ENCODE assay signal across 18 cellular contexts in the genomic region with DNA sequence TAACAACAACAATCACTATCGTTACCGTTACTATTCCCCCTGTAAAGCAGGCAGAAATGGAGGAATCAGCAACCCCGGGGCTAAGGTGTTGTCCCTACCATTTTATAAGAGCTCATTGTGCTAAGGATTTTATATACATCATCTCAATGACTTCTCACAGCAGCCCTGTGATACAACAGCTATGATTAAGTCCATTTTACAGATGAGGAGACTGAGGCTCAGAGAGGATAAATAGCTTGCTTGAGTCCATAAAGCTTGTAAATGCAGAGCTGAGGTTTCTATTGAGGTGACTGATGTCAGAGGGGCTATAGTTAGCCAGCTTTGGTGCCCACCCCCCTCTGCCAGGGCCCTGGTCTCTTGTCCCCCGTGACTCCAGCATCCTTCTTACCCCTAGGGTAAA.
"Had no signal": no experiment of that assay in that cellular context is flagged by ENCODE, and none has a peak within 500 bp of the region (broad histone marks: within the 10 kb centered on the region; RNA-seq: fewer than 3 reads in every experiment).

No MANE protein-coding gene starts in this region.

- H3K27ac ChIP-seq: esophagus muscularis mucosa, tibial nerve had no signal

- H3K27me3 Mint-ChIP-seq: activated CD4-positive, alpha-beta T cell treated with anti-CD3 and anti-CD28 coated beads for 36 hours; activated naive CD8-positive, alpha-beta T cell treated with anti-CD3 and anti-CD28 coated beads for 36 hours; brain; memory B cell; naive thymus-derived CD8-positive, alpha-beta T cell had no signal

- H3K36me3 Mint-ChIP-seq: activated naive CD8-positive, alpha-beta T cell treated with anti-CD3 and anti-CD28 coated beads for 36 hours had no signal

- H3K4me1 Mint-ChIP-seq: activated CD4-positive, alpha-beta T cell treated with anti-CD3 and anti-CD28 coated beads for 36 hours; activated naive CD8-positive, alpha-beta T cell treated with anti-CD3 and anti-CD28 coated beads for 36 hours had no signal

- ATAC-seq: activated CD4-positive, alpha-beta T cell treated with anti-CD3 and anti-CD28 coated beads for 36 hours; left ventricle myocardium superior; naive thymus-derived CD8-positive, alpha-beta T cell; WTC11 had no signal

- H3K4me3 ChIP-seq: esophagus muscularis mucosa, tibial nerve had no signal

- H3K27ac Mint-ChIP-seq: activated CD4-positive, alpha-beta T cell treated with anti-CD3 and anti-CD28 coated beads for 36 hours; activated naive CD8-positive, alpha-beta T cell treated with anti-CD3 and anti-CD28 coated beads for 36 hours; activated T-helper 1 cell treated with anti-CD3 and anti-CD28 coated beads, Interleukin-12 subunit alpha, Interleukin-12 subunit beta, Interleukin-2, Interleukin-4 antibody, amounts not matched to agents 30 ng/mL and 10 ng/mL and 1 ng/mL, durations not matched to agents 14 hours and 24 hours and 36 hours; brain; memory B cell; naive thymus-derived CD8-positive, alpha-beta T cell; T-helper 2 cell treated with Interferon-gamma antibody and Interleukin-4, amounts not matched to agents 5 μg/mL and 100 μg/mL, for 36 hours; WTC11 had no signal

- H3K4me3 Mint-ChIP-seq: activated CD4-positive, alpha-beta T cell treated with anti-CD3 and anti-CD28 coated beads for 36 hours; activated naive CD8-positive, alpha-beta T cell treated with anti-CD3 and anti-CD28 coated beads for 36 hours; activated T-helper 1 cell treated with anti-CD3 and anti-CD28 coated beads, Interleukin-12 subunit alpha, Interleukin-12 subunit beta, Interleukin-2, Interleukin-4 antibody, amounts not matched to agents 30 ng/mL and 10 ng/mL and 1 ng/mL, durations not matched to agents 14 hours and 24 hours and 36 hours; brain; memory B cell; naive thymus-derived CD8-positive, alpha-beta T cell; T-helper 2 cell treated with Interferon-gamma antibody and Interleukin-4, amounts not matched to agents 5 μg/mL and 100 μg/mL, for 36 hours; WTC11 had no signal

- FAIRE-seq: TTC549, urothelium cell line had no signal

- H3K27me3 ChIP-seq: esophagus muscularis mucosa, tibial nerve had no signal

- H3K9me3 ChIP-seq: esophagus muscularis mucosa, tibial nerve had no signal

- DNase-seq: activated CD4-positive, alpha-beta T cell treated with anti-CD3 and anti-CD28 coated beads for 36 hours; activated CD4-positive, alpha-beta T cell treated with anti-CD3 and anti-CD28 coated beads, Interleukin-2, amount 50 U/mL, for 48 hours; activated naive CD4-positive, alpha-beta T cell; activated naive CD8-positive, alpha-beta T cell treated with anti-CD3 and anti-CD28 coated beads for 36 hours; amniotic stem cell; effector CD4-positive, alpha-beta T cell; left ventricle myocardium superior; naive thymus-derived CD8-positive, alpha-beta T cell; stimulated activated naive CD4-positive, alpha-beta T cell treated with Interleukin-2 at 50 U/mL for 16 hours had no signal

- H3K9me3 Mint-ChIP-seq: activated naive CD8-positive, alpha-beta T cell treated with anti-CD3 and anti-CD28 coated beads for 36 hours; activated T-helper 1 cell treated with anti-CD3 and anti-CD28 coated beads, Interleukin-12 subunit alpha, Interleukin-12 subunit beta, Interleukin-2, Interleukin-4 antibody, amounts not matched to agents 30 ng/mL and 10 ng/mL and 1 ng/mL, durations not matched to agents 14 hours and 24 hours and 36 hours; memory B cell; naive thymus-derived CD8-positive, alpha-beta T cell; T-helper 2 cell treated with Interferon-gamma antibody and Interleukin-4, amounts not matched to agents 5 μg/mL and 100 μg/mL, for 36 hours; WTC11 had no signal
